In genomic region chr10:110833941-110834621, GRCh38 we compare ENCODE assay signal across 9 cellular contexts. TPM values are rescaled to one million over a fixed set of nuclear protein-coding genes. Genes with fewer than 3 reads are reported as not detected.
DNase-seq lines count a peak whose midpoint lies in the region; ATAC-seq and TF ChIP-seq lines count a peak whose summit lies in the region.
"Had no signal": no experiment of that assay in that cellular context is flagged by ENCODE, and none has a peak within 500 bp of the region (broad histone marks: within the 10 kb centered on the region; RNA-seq: fewer than 3 reads in every experiment).

No MANE protein-coding gene starts in this region.

- no CpG with 5 or more reads among the region's 14 CpGs for WGBS in trophoblast cell (ENCODE audit: extremely low coverage, insufficient coverage, insufficient read length)

- H2BK5ac ChIP-seq in trophoblast cell (ENCODE audit: low read depth, low read length, poor library complexity): no peak overlapping the region

- peak overlapping the region; percentile 44 for H2BK120ac ChIP-seq in trophoblast cell (ENCODE audit: insufficient read depth, low read length, poor library complexity)

- CTCF ChIA-PET in CD4-positive, alpha-beta T cell (lab: Charles Lee): interaction anchor here (1.3 kb wide), 1 partner anchor 39 kb away, joined by 7 read pairs; no protein-coding TSS in a partner anchor

- no peaks in the 10 kb centered on the region for H3K79me2 ChIP-seq in trophoblast cell (ENCODE audit: control insufficient read depth, insufficient read depth, low read length, poor library complexity)

- TF ChIP-seq CTCF in CD4-positive, alpha-beta T cell (IDR thresholded peaks at IDR 0.05): no peak
- no peak for TF ChIP-seq CTCF in left ventricle myocardium inferior (IDR thresholded peaks at IDR 0.05; ENCODE audit: borderline replicate concordance)

- intact Hi-C loops in CD4-positive, alpha-beta T cell (cut with DNase I, micrococcal nuclease): no loop called here
- intact Hi-C loops in left ventricle myocardium inferior (cut with micrococcal nuclease): no loop called here

- H4K91ac ChIP-seq in trophoblast cell (ENCODE audit: low read depth, low read length): peak overlapping the region; percentile 7

- H3K18ac ChIP-seq in trophoblast cell (ENCODE audit: low read length): no peak overlapping the region

- no peaks in the 10 kb centered on the region for H3K36me3 Mint-ChIP-seq in CD4-positive, alpha-beta T cell (ENCODE audit: low read depth)

- H3K4me1 ChIP-seq in left ventricle myocardium inferior: peaks cover 84% of the 10 kb centered on the region
- H3K4me1 ChIP-seq in trophoblast cell (ENCODE audit: control insufficient read depth in 1 of 2, insufficient read depth in 2 of 2, low read length in 2 of 2): peaks cover 13 to 19% of the 10 kb centered on the region in 2 experiments

- no peak overlapping the region for H3K4me3 Mint-ChIP-seq in CD4-positive, alpha-beta T cell

- H3K14ac ChIP-seq in trophoblast cell (ENCODE audit: low read length): no peak overlapping the region

- no peak overlapping the region for H3K9ac ChIP-seq in trophoblast cell (ENCODE audit: low read length)

- H3K36me3 ChIP-seq in left ventricle myocardium inferior (peaks cover 23% of the 10 kb centered on the region), trophoblast cell (ENCODE audit: control insufficient read depth in 1 of 2, insufficient read depth in 2 of 2, low read length in 2 of 2) (no peaks in the 10 kb centered on the region)

- H4K12ac ChIP-seq in trophoblast cell (ENCODE audit: low read depth, low read length): no peak overlapping the region

- H3K27ac Mint-ChIP-seq in CD4-positive, alpha-beta T cell: peak overlapping the region; percentile 89

- no peak for ATAC-seq in CD4-positive, alpha-beta T cell (ENCODE audit: poor library complexity)
- no peak for ATAC-seq in HG03439 (IDR thresholded peaks at IDR 0.05; ENCODE audit: unreplicated experiment)
- no peak for ATAC-seq in GM18502 (IDR thresholded peaks at IDR 0.05; ENCODE audit: poor library complexity, unreplicated experiment)

- H2AFZ ChIP-seq in trophoblast cell (ENCODE audit: insufficient read depth, low read length, poor library complexity): no peak overlapping the region

- H3K27ac ChIP-seq in CD4-positive, alpha-beta T cell (ENCODE audit: low read depth, low read length): no peak overlapping the region
- H3K27ac ChIP-seq in left ventricle myocardium inferior (replicated peaks): peak overlapping the region; percentile 75
- no peak overlapping the region for H3K27ac ChIP-seq in trophoblast cell (ENCODE audit: low read depth, low read length)

- H3K4me2 ChIP-seq in trophoblast cell (ENCODE audit: low read length): no peak overlapping the region

- H3K4me1 Mint-ChIP-seq in CD4-positive, alpha-beta T cell (ENCODE audit: low read depth): peaks cover 55% of the 10 kb centered on the region

- POLR2A ChIA-PET in CD4-positive, alpha-beta T cell (lab: Charles Lee): interaction anchor here (1.1 to 2.6 kb wide), 2 partner anchors 18 to 39 kb away, joined by 4 to 8 read pairs; no protein-coding TSS in a partner anchor

- no peak overlapping the region for H3K23ac ChIP-seq in trophoblast cell (ENCODE audit: low read length)

- H3K9me3 ChIP-seq in CD4-positive, alpha-beta T cell (ENCODE audit: control insufficient read depth, low read length): no peaks in the 10 kb centered on the region
- H3K9me3 ChIP-seq in left ventricle myocardium inferior (replicated peaks): no peaks in the 10 kb centered on the region
- H3K9me3 ChIP-seq in trophoblast cell (ENCODE audit: insufficient read depth, low read depth, low read length): no peaks in the 10 kb centered on the region

- H2BK12ac ChIP-seq in trophoblast cell (ENCODE audit: low read length): peak overlapping the region; percentile 24

- no peaks in the 10 kb centered on the region for H3K27me3 Mint-ChIP-seq in CD4-positive, alpha-beta T cell

- no peaks in the 10 kb centered on the region for H3K9me3 Mint-ChIP-seq in CD4-positive, alpha-beta T cell

- no peak overlapping the region for H3K4ac ChIP-seq in trophoblast cell (ENCODE audit: low read depth, low read length)

- H4K8ac ChIP-seq in trophoblast cell (ENCODE audit: low read depth, low read length): no peak overlapping the region

- H2AK5ac ChIP-seq in trophoblast cell (ENCODE audit: low read length): peak overlapping the region; percentile 49

- H3K27me3 ChIP-seq in CD4-positive, alpha-beta T cell (ENCODE audit: control insufficient read depth, insufficient read depth, low read length): no peaks in the 10 kb centered on the region
- no peaks in the 10 kb centered on the region for H3K27me3 ChIP-seq in left ventricle myocardium inferior (ENCODE audit: low read depth)
- no peaks in the 10 kb centered on the region for H3K27me3 ChIP-seq in trophoblast cell (ENCODE audit: insufficient read depth, low read length)

- no peak for DNase-seq in CD4-positive, alpha-beta T cell
- DNase-seq in NCI-H69 (lab: John Stamatoyannopoulos, UW) (peak; percentile 32), left ventricle myocardium inferior (no peak), trophoblast cell (peak; percentile 32 to 43), dedifferentiated amniotic fluid mesenchymal stem cell (ENCODE audit: extremely low spot score) (no peak), SIG-M5 (lab: John Stamatoyannopoulos, UW) (no peak)
- DNase-seq: NCI-H1105 had no signal

- H3K79me1 ChIP-seq in trophoblast cell (ENCODE audit: low read length): peaks cover 17% of the 10 kb centered on the region

- no peak overlapping the region for H3K4me3 ChIP-seq in left ventricle myocardium inferior
- no peak overlapping the region for H3K4me3 ChIP-seq in trophoblast cell (ENCODE audit: low read depth, low read length)

RNA-seq across cellular contexts. Expression of gene PDCD4, which starts 37.6 kb away (rescaled TPM):
- 100 to 1,000 TPM; 352 to 358 TPM for total RNA-seq in CD4-positive, alpha-beta T cell
- 86.5 TPM for total RNA-seq in left ventricle myocardium inferior
- 57.0 and 61.1 TPM in 2 replicates for polyA plus RNA-seq in trophoblast cell (2013)

Comparison
In these comparisons a context has a peak if more than half of its experiments do, and no peak if none do; other contexts are left out.
1. DNase-seq: peak in NCI-H69 (single experiment) and trophoblast cell (2 of 2); none in CD4-positive, alpha-beta T cell (0 of 10), left ventricle myocardium inferior (single experiment), dedifferentiated amniotic fluid mesenchymal stem cell (single experiment) and SIG-M5 (single experiment).